1 cellular context compared by ENCODE assay signal in the genomic region with DNA sequence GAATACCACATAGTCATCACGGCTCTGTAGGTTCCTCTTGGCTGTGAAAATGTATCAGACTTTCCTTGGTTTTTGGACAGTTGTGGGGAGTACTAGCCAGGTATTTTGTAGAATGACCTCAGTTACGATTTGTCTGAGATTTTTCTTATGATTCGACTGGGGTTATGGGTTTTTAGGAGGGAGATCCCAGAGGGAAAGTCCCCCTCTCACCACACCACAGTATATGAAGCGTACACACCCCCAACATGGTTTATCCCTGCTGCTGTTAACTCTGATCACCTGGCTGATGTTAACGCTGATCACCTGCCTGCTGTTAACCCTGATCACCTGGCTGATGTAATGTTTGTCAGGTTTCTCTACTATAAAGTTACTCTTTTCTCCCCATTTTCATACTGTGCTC.
TF ChIP-seq lines count a peak whose summit lies in the region.

No MANE protein-coding gene starts in this region.

TF ChIP-seq in GM23338, 12 proteins besides CTCF, POLR2A, EP300 and RAD21 (continued from another document):
- TF ChIP-seq, protein P1, sequence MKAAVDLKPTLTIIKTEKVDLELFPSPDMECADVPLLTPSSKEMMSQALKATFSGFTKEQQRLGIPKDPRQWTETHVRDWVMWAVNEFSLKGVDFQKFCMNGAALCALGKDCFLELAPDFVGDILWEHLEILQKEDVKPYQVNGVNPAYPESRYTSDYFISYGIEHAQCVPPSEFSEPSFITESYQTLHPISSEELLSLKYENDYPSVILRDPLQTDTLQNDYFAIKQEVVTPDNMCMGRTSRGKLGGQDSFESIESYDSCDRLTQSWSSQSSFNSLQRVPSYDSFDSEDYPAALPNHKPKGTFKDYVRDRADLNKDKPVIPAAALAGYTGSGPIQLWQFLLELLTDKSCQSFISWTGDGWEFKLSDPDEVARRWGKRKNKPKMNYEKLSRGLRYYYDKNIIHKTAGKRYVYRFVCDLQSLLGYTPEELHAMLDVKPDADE (IDR thresholded peaks at IDR 0.05) = no peak
- TF ChIP-seq, protein P2, sequence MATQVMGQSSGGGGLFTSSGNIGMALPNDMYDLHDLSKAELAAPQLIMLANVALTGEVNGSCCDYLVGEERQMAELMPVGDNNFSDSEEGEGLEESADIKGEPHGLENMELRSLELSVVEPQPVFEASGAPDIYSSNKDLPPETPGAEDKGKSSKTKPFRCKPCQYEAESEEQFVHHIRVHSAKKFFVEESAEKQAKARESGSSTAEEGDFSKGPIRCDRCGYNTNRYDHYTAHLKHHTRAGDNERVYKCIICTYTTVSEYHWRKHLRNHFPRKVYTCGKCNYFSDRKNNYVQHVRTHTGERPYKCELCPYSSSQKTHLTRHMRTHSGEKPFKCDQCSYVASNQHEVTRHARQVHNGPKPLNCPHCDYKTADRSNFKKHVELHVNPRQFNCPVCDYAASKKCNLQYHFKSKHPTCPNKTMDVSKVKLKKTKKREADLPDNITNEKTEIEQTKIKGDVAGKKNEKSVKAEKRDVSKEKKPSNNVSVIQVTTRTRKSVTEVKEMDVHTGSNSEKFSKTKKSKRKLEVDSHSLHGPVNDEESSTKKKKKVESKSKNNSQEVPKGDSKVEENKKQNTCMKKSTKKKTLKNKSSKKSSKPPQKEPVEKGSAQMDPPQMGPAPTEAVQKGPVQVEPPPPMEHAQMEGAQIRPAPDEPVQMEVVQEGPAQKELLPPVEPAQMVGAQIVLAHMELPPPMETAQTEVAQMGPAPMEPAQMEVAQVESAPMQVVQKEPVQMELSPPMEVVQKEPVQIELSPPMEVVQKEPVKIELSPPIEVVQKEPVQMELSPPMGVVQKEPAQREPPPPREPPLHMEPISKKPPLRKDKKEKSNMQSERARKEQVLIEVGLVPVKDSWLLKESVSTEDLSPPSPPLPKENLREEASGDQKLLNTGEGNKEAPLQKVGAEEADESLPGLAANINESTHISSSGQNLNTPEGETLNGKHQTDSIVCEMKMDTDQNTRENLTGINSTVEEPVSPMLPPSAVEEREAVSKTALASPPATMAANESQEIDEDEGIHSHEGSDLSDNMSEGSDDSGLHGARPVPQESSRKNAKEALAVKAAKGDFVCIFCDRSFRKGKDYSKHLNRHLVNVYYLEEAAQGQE (IDR thresholded peaks at IDR 0.05; ENCODE audit: unreplicated experiment) = no peak
- no peak for TF ChIP-seq CREB1 (CRISPR knock-in tag; IDR thresholded peaks at IDR 0.05; ENCODE audit: low read depth)
- TF ChIP-seq STAT1 (IDR thresholded peaks at IDR 0.05; ENCODE audit: unreplicated experiment) = no peak
- no peak for TF ChIP-seq POLR2AphosphoS5 (IDR thresholded peaks at IDR 0.05; ENCODE audit: low read depth)
- no peak for TF ChIP-seq EZH2phosphoT487 (IDR thresholded peaks at IDR 0.05; ENCODE audit: unreplicated experiment)
- no peak for TF ChIP-seq ZNF114 (CRISPR knock-in tag; IDR thresholded peaks at IDR 0.05)
- TF ChIP-seq, protein P3, sequence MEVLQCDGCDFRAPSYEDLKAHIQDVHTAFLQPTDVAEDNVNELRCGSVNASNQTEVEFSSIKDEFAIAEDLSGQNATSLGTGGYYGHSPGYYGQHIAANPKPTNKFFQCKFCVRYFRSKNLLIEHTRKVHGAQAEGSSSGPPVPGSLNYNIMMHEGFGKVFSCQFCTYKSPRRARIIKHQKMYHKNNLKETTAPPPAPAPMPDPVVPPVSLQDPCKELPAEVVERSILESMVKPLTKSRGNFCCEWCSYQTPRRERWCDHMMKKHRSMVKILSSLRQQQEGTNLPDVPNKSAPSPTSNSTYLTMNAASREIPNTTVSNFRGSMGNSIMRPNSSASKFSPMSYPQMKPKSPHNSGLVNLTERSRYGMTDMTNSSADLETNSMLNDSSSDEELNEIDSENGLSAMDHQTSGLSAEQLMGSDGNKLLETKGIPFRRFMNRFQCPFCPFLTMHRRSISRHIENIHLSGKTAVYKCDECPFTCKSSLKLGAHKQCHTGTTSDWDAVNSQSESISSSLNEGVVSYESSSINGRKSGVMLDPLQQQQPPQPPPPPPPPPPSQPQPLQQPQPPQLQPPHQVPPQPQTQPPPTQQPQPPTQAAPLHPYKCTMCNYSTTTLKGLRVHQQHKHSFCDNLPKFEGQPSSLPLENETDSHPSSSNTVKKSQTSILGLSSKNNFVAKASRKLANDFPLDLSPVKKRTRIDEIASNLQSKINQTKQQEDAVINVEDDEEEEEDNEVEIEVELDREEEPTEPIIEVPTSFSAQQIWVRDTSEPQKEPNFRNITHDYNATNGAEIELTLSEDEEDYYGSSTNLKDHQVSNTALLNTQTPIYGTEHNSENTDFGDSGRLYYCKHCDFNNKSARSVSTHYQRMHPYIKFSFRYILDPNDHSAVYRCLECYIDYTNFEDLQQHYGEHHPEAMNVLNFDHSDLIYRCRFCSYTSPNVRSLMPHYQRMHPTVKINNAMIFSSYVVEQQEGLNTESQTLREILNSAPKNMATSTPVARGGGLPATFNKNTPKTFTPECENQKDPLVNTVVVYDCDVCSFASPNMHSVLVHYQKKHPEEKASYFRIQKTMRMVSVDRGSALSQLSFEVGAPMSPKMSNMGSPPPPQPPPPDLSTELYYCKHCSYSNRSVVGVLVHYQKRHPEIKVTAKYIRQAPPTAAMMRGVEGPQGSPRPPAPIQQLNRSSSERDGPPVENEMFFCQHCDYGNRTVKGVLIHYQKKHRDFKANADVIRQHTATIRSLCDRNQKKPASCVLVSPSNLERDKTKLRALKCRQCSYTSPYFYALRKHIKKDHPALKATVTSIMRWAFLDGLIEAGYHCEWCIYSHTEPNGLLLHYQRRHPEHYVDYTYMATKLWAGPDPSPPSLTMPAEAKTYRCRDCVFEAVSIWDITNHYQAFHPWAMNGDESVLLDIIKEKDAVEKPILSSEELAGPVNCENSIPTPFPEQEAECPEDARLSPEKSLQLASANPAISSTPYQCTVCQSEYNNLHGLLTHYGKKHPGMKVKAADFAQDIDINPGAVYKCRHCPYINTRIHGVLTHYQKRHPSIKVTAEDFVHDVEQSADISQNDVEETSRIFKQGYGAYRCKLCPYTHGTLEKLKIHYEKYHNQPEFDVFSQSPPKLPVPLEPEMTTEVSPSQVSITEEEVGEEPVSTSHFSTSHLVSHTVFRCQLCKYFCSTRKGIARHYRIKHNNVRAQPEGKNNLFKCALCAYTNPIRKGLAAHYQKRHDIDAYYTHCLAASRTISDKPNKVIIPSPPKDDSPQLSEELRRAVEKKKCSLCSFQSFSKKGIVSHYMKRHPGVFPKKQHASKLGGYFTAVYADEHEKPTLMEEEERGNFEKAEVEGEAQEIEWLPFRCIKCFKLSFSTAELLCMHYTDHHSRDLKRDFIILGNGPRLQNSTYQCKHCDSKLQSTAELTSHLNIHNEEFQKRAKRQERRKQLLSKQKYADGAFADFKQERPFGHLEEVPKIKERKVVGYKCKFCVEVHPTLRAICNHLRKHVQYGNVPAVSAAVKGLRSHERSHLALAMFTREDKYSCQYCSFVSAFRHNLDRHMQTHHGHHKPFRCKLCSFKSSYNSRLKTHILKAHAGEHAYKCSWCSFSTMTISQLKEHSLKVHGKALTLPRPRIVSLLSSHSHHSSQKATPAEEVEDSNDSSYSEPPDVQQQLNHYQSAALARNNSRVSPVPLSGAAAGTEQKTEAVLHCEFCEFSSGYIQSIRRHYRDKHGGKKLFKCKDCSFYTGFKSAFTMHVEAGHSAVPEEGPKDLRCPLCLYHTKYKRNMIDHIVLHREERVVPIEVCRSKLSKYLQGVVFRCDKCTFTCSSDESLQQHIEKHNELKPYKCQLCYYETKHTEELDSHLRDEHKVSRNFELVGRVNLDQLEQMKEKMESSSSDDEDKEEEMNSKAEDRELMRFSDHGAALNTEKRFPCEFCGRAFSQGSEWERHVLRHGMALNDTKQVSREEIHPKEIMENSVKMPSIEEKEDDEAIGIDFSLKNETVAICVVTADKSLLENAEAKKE (CRISPR knock-in tag; IDR thresholded peaks at IDR 0.05) = no peak
- TF ChIP-seq EZH2 (IDR thresholded peaks at IDR 0.05; ENCODE audit: low read depth, unreplicated experiment) = no peak
- no peak for TF ChIP-seq NANOG (IDR thresholded peaks at IDR 0.05; ENCODE audit: borderline replicate concordance)
- no peak for TF ChIP-seq ZNF331 (CRISPR knock-in tag; IDR thresholded peaks at IDR 0.05; ENCODE audit: low read depth)
